8 cellular contexts compared by ENCODE assay signal in genomic region chr11:63837027-63837688, GRCh38. TPM values are rescaled to one million over a fixed set of nuclear protein-coding genes. Genes with fewer than 3 reads are reported as not detected.
DNase-seq lines count a peak whose midpoint lies in the region; ATAC-seq and TF ChIP-seq lines count a peak whose summit lies in the region.

No MANE protein-coding gene starts in this region.

- no peaks in the 10 kb centered on the region for H3K27me3 ChIP-seq in osteoblast (ENCODE audit: insufficient read depth, low read length)
- no peaks in the 10 kb centered on the region for H3K27me3 ChIP-seq in thoracic aorta (replicated peaks; ENCODE audit: insufficient read depth)

- H3K27ac ChIP-seq in osteoblast (ENCODE audit: low read depth, low read length): no peak overlapping the region
- peak overlapping the region; percentile 79 to 82 for H3K27ac ChIP-seq in thoracic aorta

- no peak overlapping the region for H2AFZ ChIP-seq in osteoblast (ENCODE audit: low read length)

- no peak overlapping the region for H3K4me3 ChIP-seq in osteoblast (ENCODE audit: insufficient read depth, low read length)
- no peak overlapping the region for H3K4me3 ChIP-seq in thoracic aorta

- no peak overlapping the region for H3K4me2 ChIP-seq in osteoblast (ENCODE audit: insufficient read depth, low read length)

- in situ Hi-C loops in SK-MEL-5 (cut with HindIII; ENCODE audit: low pct_unique_long_range_greater_than_20kb, low sequenced_read_pairs): no loop called here

- TF ChIP-seq CTCF in osteoblast (IDR thresholded peaks at IDR 0.05; ENCODE audit: extremely low read depth, low read depth, low read length) (peak; percentile 91), thoracic aorta (IDR thresholded peaks at IDR 0.05) (peak; percentile 87)

- peaks cover 26% of the 10 kb centered on the region for H4K20me1 ChIP-seq in osteoblast (ENCODE audit: insufficient read depth, low read length)

- ATAC-seq in thoracic aorta (ENCODE audit: insufficient number of reproducible peaks, low FRiP score, low read depth): no peak
- no peak for ATAC-seq in GM21619 (IDR thresholded peaks at IDR 0.05; ENCODE audit: unreplicated experiment)

- H3K9me3 ChIP-seq in osteoblast (ENCODE audit: low read depth, low read length): no peaks in the 10 kb centered on the region
- H3K9me3 ChIP-seq in thoracic aorta: no peaks in the 10 kb centered on the region

- peaks cover under 1% of the 10 kb centered on the region for H3K36me3 ChIP-seq in osteoblast (ENCODE audit: insufficient read depth, low read length)
- H3K36me3 ChIP-seq in thoracic aorta: no peaks in the 10 kb centered on the region

- peaks cover 35% of the 10 kb centered on the region for H3K79me2 ChIP-seq in osteoblast (ENCODE audit: insufficient read depth, low read length)

- peaks cover 29% of the 10 kb centered on the region for H3K4me1 ChIP-seq in osteoblast (ENCODE audit: insufficient read depth, low read length)
- H3K4me1 ChIP-seq in thoracic aorta (ENCODE audit: control insufficient read depth in 1 of 2, low read depth in 2 of 2): peaks cover 14 to 34% of the 10 kb centered on the region in 2 donors

- DNase-seq in DMS79 (lab: John Stamatoyannopoulos, UW) (peak; percentile 66), NAMALWA (ENCODE audit: low spot score) (peak; percentile 87), SK-MEL-5 (ENCODE audit: low read depth, low spot score) (peak; percentile 87), foreskin melanocyte (peak; percentile 58), osteoblast (ENCODE audit: insufficient read length, low spot score, missing footprints) (peak; percentile 96), thoracic aorta (ENCODE audit: low spot score) (no peak)
- peak; percentile 78 for DNase-seq in activated naive CD4-positive, alpha-beta T cell treated with Interleukin-2 at 50 U/mL for 16 hours

RNA-seq across cellular contexts. Expression of gene MARK2, which starts 1.8 kb away (rescaled TPM):
- 7.8 and 11.2 TPM in 2 replicates for total RNA-seq in SK-MEL-5 (2014; rRNA removed; shearing (Covaris generic))
- polyA plus RNA-seq in SK-MEL-5 (2015; cell fraction: cytosol; rRNA removed): 22.4 and 23.0 TPM in 2 replicates
- 13.4 and 14.4 TPM in 2 replicates for polyA plus RNA-seq in SK-MEL-5 (2015; cell fraction: nucleus; rRNA removed)
- total RNA-seq in osteoblast (13.8 and 14.8 TPM in 2 replicates), thoracic aorta (10 to 100 TPM; 20.2 to 25.5 TPM)

RNA-seq across cellular contexts. Expression of gene SPINDOC, which starts 23.9 kb away (rescaled TPM):
- 15.0 and 17.7 TPM in 2 replicates for total RNA-seq in SK-MEL-5 (2014; rRNA removed; shearing (Covaris generic))
- polyA plus RNA-seq in SK-MEL-5 (2015; cell fraction: cytosol; rRNA removed): 30.3 and 36.1 TPM in 2 replicates
- polyA plus RNA-seq in SK-MEL-5 (2015; cell fraction: nucleus; rRNA removed): 17.3 and 21.1 TPM in 2 replicates
- total RNA-seq in osteoblast (16.2 and 17.7 TPM in 2 replicates), thoracic aorta (10 to 100 TPM; 14.8 to 16.4 TPM)
